ENCODE assay signal across 8 cellular contexts in the genomic region with DNA sequence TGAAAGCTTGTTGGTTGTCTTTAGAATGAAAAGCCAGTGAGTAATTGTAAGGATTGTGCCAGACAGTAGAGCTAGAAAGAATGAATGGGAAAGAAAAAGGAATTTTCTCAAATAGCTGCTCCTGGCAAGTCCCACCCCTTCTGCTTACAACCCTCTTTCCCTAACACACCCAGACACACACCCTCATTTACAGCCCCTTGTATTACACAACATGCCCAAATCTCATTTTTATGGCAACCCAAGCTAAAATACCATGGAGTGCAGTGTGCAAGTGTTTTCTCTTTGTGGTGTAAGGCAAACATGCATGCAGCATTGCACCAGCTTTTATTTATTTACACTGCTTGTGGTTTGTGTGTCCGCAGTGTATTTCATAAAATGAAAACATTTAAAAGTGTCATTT. TPM values are rescaled to one million over a fixed set of nuclear protein-coding genes. Genes with fewer than 3 reads are reported as not detected.
DNase-seq lines count a peak whose midpoint lies in the region; ATAC-seq, FAIRE-seq and TF ChIP-seq lines count a peak whose summit lies in the region.

No MANE protein-coding gene starts in this region.

- DNase-seq in AG08396 (ENCODE audit: low spot score) (peak; percentile 69), H7 (peak; percentile 16), amniotic epithelial cell (ENCODE audit: low read depth) (peak; percentile 62), mesenchymal stem cell (peak; percentile 81), D721Med (ENCODE audit: insufficient read length, low spot score) (no peak), right lobe of liver (no peak), omental fat pad (ENCODE audit: low spot score) (no peak)

- H2BK120ac ChIP-seq in mesenchymal stem cell (ENCODE audit: low read depth, low read length), result no peak overlapping the region

- no peaks in the 10 kb centered on the region for H3K9me3 ChIP-seq in mesenchymal stem cell (ENCODE audit: control insufficient read depth, low read length)
- H3K9me3 ChIP-seq in right lobe of liver, result no peaks in the 10 kb centered on the region

- ATAC-seq in GM21360 (IDR thresholded peaks at IDR 0.05; ENCODE audit: unreplicated experiment), result no peak
- no peak for ATAC-seq in right lobe of liver
- no peak for ATAC-seq in omental fat pad (ENCODE audit: low FRiP score)

- no peak overlapping the region for H3K4ac ChIP-seq in mesenchymal stem cell (ENCODE audit: low read depth in 1 of 2, low read length in 2 of 2)

- H2BK12ac ChIP-seq in mesenchymal stem cell (ENCODE audit: low read length in 2 of 2), result no peak overlapping the region

- no peak overlapping the region for H3K9ac ChIP-seq in mesenchymal stem cell (ENCODE audit: low read length)

- H2BK15ac ChIP-seq in mesenchymal stem cell (ENCODE audit: low read depth, poor library complexity, severe bottlenecking), result no peak overlapping the region

- H2AFZ ChIP-seq in mesenchymal stem cell (ENCODE audit: low read depth, low read length), result no peak overlapping the region

- peaks cover 4% of the 10 kb centered on the region for H3K27me3 ChIP-seq in H7 (ENCODE audit: control insufficient read depth, insufficient read depth, low read length)
- H3K27me3 ChIP-seq in mesenchymal stem cell (ENCODE audit: control insufficient read depth in 1 of 2, insufficient read depth in 1 of 2, low read length in 2 of 2), result peaks cover 0 to 6% of the 10 kb centered on the region in 2 experiments
- H3K27me3 ChIP-seq in right lobe of liver, result no peaks in the 10 kb centered on the region

- no peaks in the 10 kb centered on the region for H3K36me3 ChIP-seq in H7 (replicated peaks; ENCODE audit: control insufficient read depth, insufficient read depth, low read length)
- H3K36me3 ChIP-seq in mesenchymal stem cell (ENCODE audit: control insufficient read depth in 1 of 2, insufficient read depth in 2 of 2, low read depth in 1 of 2, low read length in 2 of 2), result no peaks in the 10 kb centered on the region
- H3K36me3 ChIP-seq in right lobe of liver, result no peaks in the 10 kb centered on the region

- H3K4me3 ChIP-seq in H7 (ENCODE audit: insufficient read depth, low read depth, low read length) (no peak overlapping the region), mesenchymal stem cell (ENCODE audit: insufficient read depth in 1 of 2, low read depth in 1 of 2, low read length in 2 of 2) (no peak overlapping the region), right lobe of liver (no peak overlapping the region)

- TF ChIP-seq POLR2A in right lobe of liver (IDR thresholded peaks at IDR 0.05), result no peak

- no peak overlapping the region for H2BK5ac ChIP-seq in mesenchymal stem cell (ENCODE audit: low read depth, low read length, poor library complexity, severe bottlenecking)

- WGBS in mesenchymal stem cell, result no CpG with 5 or more reads among the region's 1 CpG
- 29% methylated on average over 1 of the region's 1 CpG for WGBS in right lobe of liver (ENCODE audit: insufficient coverage, low coverage, low lambda C conversion rate, missing lambda C conversion rate)

- H4K91ac ChIP-seq in mesenchymal stem cell (ENCODE audit: low read length), result no peak overlapping the region

- no peak overlapping the region for H3K4me2 ChIP-seq in mesenchymal stem cell (ENCODE audit: low read length, poor library complexity, severe bottlenecking)

- intact Hi-C loops in right lobe of liver (cut with DNase I), result no loop called here

- no peak overlapping the region for H3K23ac ChIP-seq in mesenchymal stem cell (ENCODE audit: low read length in 2 of 2)

- H3K14ac ChIP-seq in mesenchymal stem cell (ENCODE audit: low read length in 2 of 2), result no peak overlapping the region

- no peak overlapping the region for H2AK5ac ChIP-seq in mesenchymal stem cell (ENCODE audit: low read length, severe bottlenecking)

- no peaks in the 10 kb centered on the region for H3K79me1 ChIP-seq in mesenchymal stem cell (replicated peaks; ENCODE audit: low read length, poor library complexity, severe bottlenecking)

- H3K27ac ChIP-seq in mesenchymal stem cell (ENCODE audit: low read length, poor library complexity, severe bottlenecking), result no peak overlapping the region
- no peak overlapping the region for H3K27ac ChIP-seq in right lobe of liver

- FAIRE-seq in D721Med (lab: Jason Lieb, UNC), result no peak

- no peak overlapping the region for H3K18ac ChIP-seq in mesenchymal stem cell (ENCODE audit: low read depth in 1 of 2, low read length in 2 of 2)

- TF ChIP-seq CTCF in D721Med (IDR thresholded peaks at IDR 0.05; ENCODE audit: insufficient read depth, missing control alignments) (no peak), right lobe of liver (IDR thresholded peaks at IDR 0.05) (no peak), omental fat pad (IDR thresholded peaks at IDR 0.05) (no peak)

- no peak overlapping the region for H4K8ac ChIP-seq in mesenchymal stem cell (ENCODE audit: low read length)

- peaks cover 5% of the 10 kb centered on the region for H3K4me1 ChIP-seq in mesenchymal stem cell (ENCODE audit: control insufficient read depth, insufficient read depth, low read depth, low read length)
- peaks cover 0 to 8% (median 2%) of the 10 kb centered on the region in 4 donors for H3K4me1 ChIP-seq in right lobe of liver

RNA-seq across cellular contexts. Expression of gene PRKAR2B, which starts 1.5 kb away (rescaled TPM):
- total RNA-seq in H7 (2014; rRNA removed; shearing (Covaris generic)), result 22.9 and 29.9 TPM in 2 replicates
- 37.8 TPM for polyA plus RNA-seq in mesenchymal stem cell (2013, experiment 1 of 2)
- 39.8 TPM for polyA plus RNA-seq in mesenchymal stem cell (2013, experiment 2 of 2)
- 1 to 10 TPM; 1.4 to 2.9 (median 1.8) TPM for total RNA-seq in right lobe of liver
- 100 to 1,000 TPM in 3 of 4 donors, 10 to 100 TPM in 1; 97.3 to 411 (median 236) TPM for total RNA-seq in omental fat pad

Comparison
In these comparisons a context has a peak if more than half of its experiments do, and no peak if none do; other contexts are left out.
1. DNase-seq: peak in AG08396 (single experiment), H7 (single experiment), amniotic epithelial cell (single experiment) and mesenchymal stem cell (single experiment); none in D721Med (single experiment), right lobe of liver (0 of 3) and omental fat pad (single experiment).